ENCODE assay signal across 7 cellular contexts in genomic region chr5:141319699-141320098, GRCh38. TPM values are rescaled to one million over a fixed set of nuclear protein-coding genes. Genes with fewer than 3 reads are reported as not detected.
DNase-seq lines count a peak whose midpoint lies in the region; ATAC-seq, FAIRE-seq and TF ChIP-seq lines count a peak whose summit lies in the region.

No MANE protein-coding gene starts in this region.

- TF ChIP-seq CTCF in HL-60 (IDR thresholded peaks at IDR 0.05; ENCODE audit: insufficient read depth, low read length) (no peak), stomach (IDR thresholded peaks at IDR 0.05) (no peak)

- H3K27ac ChIP-seq in HL-60 (replicated peaks) = peak overlapping the region; percentile 84; the same call in 1 of the 2 replicates
- H3K27ac ChIP-seq in stomach = peak overlapping the region in 2 of 5 donors; percentile 92 to 95

- H3K9me3 ChIP-seq in iPS-18c (ENCODE audit: control insufficient read depth, insufficient read depth, low read length) (peaks cover 19% of the 10 kb centered on the region), stomach (peaks cover 59 to 91% (median 75%) of the 10 kb centered on the region in 4 donors)

- POLR2A ChIA-PET in activated CD8-positive, alpha-beta T cell treated with anti-CD3 and anti-CD28 coated beads, Interleukin-2, amount 10 ng/mL, durations not matched to agents 7 days and 5 days (lab: Charles Lee) = interaction anchor here (0.6 to 1.8 kb wide), 15 partner anchors 8 to 618 kb away, joined by 3 to 14 read pairs (median 3); partner anchors contain the start of gene PCDHGA1

- DNase-seq in HL-60 (ENCODE audit: low read depth in 1 of 2, low spot score in 1 of 2) (no peak), stomach (no peak), HTR-8/SVneo (ENCODE audit: insufficient read length, low spot score) (no peak)
- no peak for DNase-seq in activated CD8-positive, alpha-beta T cell treated with anti-CD3 and anti-CD28 coated beads, Interleukin-2, amount 10 ng/mL, durations not matched to agents 7 days and 5 days
- DNase-seq in activated CD8-positive, alpha-beta memory T cell treated with anti-CD3 and anti-CD28 coated beads, Interleukin-2, amount 50 U/mL, for 48 hours = no peak

- CTCF ChIA-PET in activated CD8-positive, alpha-beta T cell treated with anti-CD3 and anti-CD28 coated beads, Interleukin-2, amount 10 ng/mL, durations not matched to agents 7 days and 5 days (lab: Charles Lee) = interaction anchor here (0.7 to 4.5 kb wide), 35 partner anchors 8 to 594 kb away, joined by 3 to 33 read pairs (median 4); partner anchors contain the start of genes PCDHGA1, PCDHGA10, PCDHGA11 and PCDHGA2

- H3K4me3 Mint-ChIP-seq in activated CD8-positive, alpha-beta T cell treated with anti-CD3 and anti-CD28 coated beads, Interleukin-2, amount 10 ng/mL, durations not matched to agents 7 days and 5 days = peak overlapping the region; percentile 99

- ATAC-seq in activated CD8-positive, alpha-beta T cell treated with anti-CD3 and anti-CD28 coated beads, Interleukin-2, amount 10 ng/mL, durations not matched to agents 7 days and 5 days = no peak
- no peak for ATAC-seq in HG03469 (IDR thresholded peaks at IDR 0.05; ENCODE audit: unreplicated experiment)

- peaks cover 67% of the 10 kb centered on the region for H3K36me3 Mint-ChIP-seq in activated CD8-positive, alpha-beta T cell treated with anti-CD3 and anti-CD28 coated beads, Interleukin-2, amount 10 ng/mL, durations not matched to agents 7 days and 5 days (ENCODE audit: low read depth)

- peaks cover 33% of the 10 kb centered on the region for H3K4me1 Mint-ChIP-seq in activated CD8-positive, alpha-beta T cell treated with anti-CD3 and anti-CD28 coated beads, Interleukin-2, amount 10 ng/mL, durations not matched to agents 7 days and 5 days (ENCODE audit: low read depth)

- peaks cover 14 to 52% (median 48%) of the 10 kb centered on the region in 4 donors for H3K36me3 ChIP-seq in stomach

- H3K27me3 Mint-ChIP-seq in activated CD8-positive, alpha-beta T cell treated with anti-CD3 and anti-CD28 coated beads, Interleukin-2, amount 10 ng/mL, durations not matched to agents 7 days and 5 days (ENCODE audit: low read depth) = peaks cover 2% of the 10 kb centered on the region

- H3K27me3 ChIP-seq in HL-60 (ENCODE audit: insufficient read depth, poor library complexity, severe bottlenecking) (no peaks in the 10 kb centered on the region), stomach (no peaks in the 10 kb centered on the region)

- no peak for FAIRE-seq in HTR-8/SVneo (lab: Jason Lieb, UNC)

- H3K4me3 ChIP-seq in HL-60 (replicated peaks; ENCODE audit: insufficient read depth, low read length) (peak overlapping the region; percentile 47), iPS-18c (ENCODE audit: insufficient read depth, low read depth, low read length) (peak overlapping the region; percentile 86), stomach (peak overlapping the region; percentile 63 to 82 (median 72))

- WGBS in stomach, 5 donors = 70 to 79% (median 76%) methylated on average over 5 of the region's 5 CpGs

- H3K27ac Mint-ChIP-seq in activated CD8-positive, alpha-beta T cell treated with anti-CD3 and anti-CD28 coated beads, Interleukin-2, amount 10 ng/mL, durations not matched to agents 7 days and 5 days = peak overlapping the region; percentile 100

- no peak for TF ChIP-seq POLR2A in stomach (IDR thresholded peaks at IDR 0.05)

- intact Hi-C loops in stomach (cut with DNase I; ENCODE audit: low total_unique reads) = loop anchor here (10.0 kb wide), 1 partner anchor 215 kb away; no protein-coding TSS in a partner anchor

- TF ChIP-seq EP300 in stomach (IDR thresholded peaks at IDR 0.05) = no peak

- H3K4me1 ChIP-seq in stomach = peaks cover 0 to 12% (median 8%) of the 10 kb centered on the region in 4 donors

- H3K9me3 Mint-ChIP-seq in activated CD8-positive, alpha-beta T cell treated with anti-CD3 and anti-CD28 coated beads, Interleukin-2, amount 10 ng/mL, durations not matched to agents 7 days and 5 days (ENCODE audit: insufficient read depth) = peaks cover 56% of the 10 kb centered on the region

RNA-seq across cellular contexts. Expression of gene TAF7, which starts 0.9 kb away (rescaled TPM):
- total RNA-seq in activated CD8-positive, alpha-beta T cell treated with anti-CD3 and anti-CD28 coated beads, Interleukin-2, amount 10 ng/mL, durations not matched to agents 7 days and 5 days = 10 to 100 TPM; 65.5 to 67.0 TPM
- 10 to 100 TPM; 22.0 to 89.8 (median 36.5) TPM for total RNA-seq in stomach
- polyA plus RNA-seq in stomach = 10 to 100 TPM; 32.6 to 46.1 (median 43.5) TPM

RNA-seq across cellular contexts. Expression of gene PCDHGA1, which starts 10.6 kb away (rescaled TPM):
- total RNA-seq in activated CD8-positive, alpha-beta T cell treated with anti-CD3 and anti-CD28 coated beads, Interleukin-2, amount 10 ng/mL, durations not matched to agents 7 days and 5 days = not detected
- under 1 TPM in 1 of 5 donors, not detected in 4; 0.18 TPM for total RNA-seq in stomach
- polyA plus RNA-seq in stomach = under 1 TPM in 1 of 3 donors, not detected in 2; 0.13 TPM

RNA-seq across cellular contexts. Expression of gene SLC25A2, which starts 15.8 kb away (rescaled TPM):
- under 1 TPM; 0.39 to 0.84 TPM for total RNA-seq in activated CD8-positive, alpha-beta T cell treated with anti-CD3 and anti-CD28 coated beads, Interleukin-2, amount 10 ng/mL, durations not matched to agents 7 days and 5 days
- 1 to 10 TPM in 1 of 5 donors, under 1 TPM in 1, not detected in 3; 0.43 to 4.8 TPM for total RNA-seq in stomach
- not detected for polyA plus RNA-seq in stomach

RNA-seq across cellular contexts. Expression of gene PCDHGA2, which starts 18.9 kb away (rescaled TPM):
- not detected for total RNA-seq in activated CD8-positive, alpha-beta T cell treated with anti-CD3 and anti-CD28 coated beads, Interleukin-2, amount 10 ng/mL, durations not matched to agents 7 days and 5 days
- total RNA-seq in stomach = 1 to 10 TPM; 1.2 to 3.5 (median 2.0) TPM
- polyA plus RNA-seq in stomach = under 1 TPM; 0.06 to 0.31 (median 0.18) TPM

RNA-seq across cellular contexts. Expression of gene PCDHGA3, which starts 23.9 kb away (rescaled TPM):
- total RNA-seq in activated CD8-positive, alpha-beta T cell treated with anti-CD3 and anti-CD28 coated beads, Interleukin-2, amount 10 ng/mL, durations not matched to agents 7 days and 5 days = not detected
- 1 to 10 TPM in 3 of 5 donors, under 1 TPM in 1, not detected in 1; 0.58 to 6.7 (median 1.4) TPM for total RNA-seq in stomach
- polyA plus RNA-seq in stomach = under 1 TPM in 1 of 3 donors, not detected in 2; 0.08 TPM
